In genomic region chr20:22460231-22460630, GRCh38 we compare ENCODE assay signal across 22 cellular contexts.
"Had no signal": no experiment of that assay in that cellular context is flagged by ENCODE, and none has a peak within 500 bp of the region (broad histone marks: within the 10 kb centered on the region; RNA-seq: fewer than 3 reads in every experiment).

No MANE protein-coding gene starts in this region.

- H3K36me3 ChIP-seq: adrenal gland, ascending aorta, brain microvascular endothelial cell had no signal

- H3K4me1 ChIP-seq: adrenal gland, ascending aorta, testis had no signal

- H3K4me3 Mint-ChIP-seq: activated naive CD8-positive, alpha-beta T cell; activated T-helper 17 cell treated with anti-CD3 and anti-CD28 coated beads, Interleukin-2, amount 50 U/mL, for 72 hours; naive B cell; neural crest cell; stimulated activated naive B cell treated with anti-CD40 and anti-IgM and Interleukin-4, amounts not matched to agents 10 μg/mL and 1 μg/mL and 100 μg/mL, for 72 hours had no signal

- H3K9me3 ChIP-seq: adrenal gland, ascending aorta, testis had no signal

- H3K27ac ChIP-seq: adrenal gland, ascending aorta, brain microvascular endothelial cell, testis had no signal

- H3K27me3 Mint-ChIP-seq: activated T-helper 17 cell treated with anti-CD3 and anti-CD28 coated beads, Interleukin-2, amount 50 U/mL, for 72 hours had no signal

- H3K9me3 Mint-ChIP-seq: naive B cell; neural crest cell; stimulated activated naive B cell treated with anti-CD40 and anti-IgM and Interleukin-4, amounts not matched to agents 10 μg/mL and 1 μg/mL and 100 μg/mL, for 72 hours had no signal

- ATAC-seq: activated T-helper 17 cell treated with anti-CD3 and anti-CD28 coated beads, Interleukin-2, amount 50 U/mL, for 72 hours; esophagus mucosa; sciatic nerve; stimulated activated naive B cell treated with anti-CD40 and anti-IgM and Interleukin-4, amounts not matched to agents 10 μg/mL and 1 μg/mL and 100 μg/mL, for 72 hours had no signal

- FAIRE-seq: frontal cortex, small intestine had no signal

- DNase-seq: activated T-cell treated with anti-CD3 and anti-CD28 coated beads, Interleukin-2, amount 50 U/mL, for 1 hour; adrenal gland; brain microvascular endothelial cell; central memory CD4-positive, alpha-beta T cell; dermis blood vessel endothelial cell; effector CD8-positive, alpha-beta T cell; glutamatergic neuron; hippocampal formation; naive B cell; occipital lobe; small intestine; stimulated activated naive B cell treated with anti-CD40 and anti-IgM and Interleukin-4, amounts not matched to agents 10 μg/mL and 1 μg/mL and 100 μg/mL, for 72 hours; T-helper 9 cell; testis; trophoblast cell had no signal

- H3K4me1 Mint-ChIP-seq: activated T-helper 17 cell treated with anti-CD3 and anti-CD28 coated beads, Interleukin-2, amount 50 U/mL, for 72 hours; naive B cell; neural crest cell; stimulated activated naive B cell treated with anti-CD40 and anti-IgM and Interleukin-4, amounts not matched to agents 10 μg/mL and 1 μg/mL and 100 μg/mL, for 72 hours had no signal

- H3K27me3 ChIP-seq: ascending aorta, brain microvascular endothelial cell, testis had no signal

- H3K4me3 ChIP-seq: adrenal gland, ascending aorta, testis had no signal

- H3K36me3 Mint-ChIP-seq: activated naive CD8-positive, alpha-beta T cell; naive B cell; stimulated activated naive B cell treated with anti-CD40 and anti-IgM and Interleukin-4, amounts not matched to agents 10 μg/mL and 1 μg/mL and 100 μg/mL, for 72 hours had no signal

- H3K27ac Mint-ChIP-seq: activated naive CD8-positive, alpha-beta T cell; activated T-helper 17 cell treated with anti-CD3 and anti-CD28 coated beads, Interleukin-2, amount 50 U/mL, for 72 hours; naive B cell; stimulated activated naive B cell treated with anti-CD40 and anti-IgM and Interleukin-4, amounts not matched to agents 10 μg/mL and 1 μg/mL and 100 μg/mL, for 72 hours had no signal
